In the genomic region with DNA sequence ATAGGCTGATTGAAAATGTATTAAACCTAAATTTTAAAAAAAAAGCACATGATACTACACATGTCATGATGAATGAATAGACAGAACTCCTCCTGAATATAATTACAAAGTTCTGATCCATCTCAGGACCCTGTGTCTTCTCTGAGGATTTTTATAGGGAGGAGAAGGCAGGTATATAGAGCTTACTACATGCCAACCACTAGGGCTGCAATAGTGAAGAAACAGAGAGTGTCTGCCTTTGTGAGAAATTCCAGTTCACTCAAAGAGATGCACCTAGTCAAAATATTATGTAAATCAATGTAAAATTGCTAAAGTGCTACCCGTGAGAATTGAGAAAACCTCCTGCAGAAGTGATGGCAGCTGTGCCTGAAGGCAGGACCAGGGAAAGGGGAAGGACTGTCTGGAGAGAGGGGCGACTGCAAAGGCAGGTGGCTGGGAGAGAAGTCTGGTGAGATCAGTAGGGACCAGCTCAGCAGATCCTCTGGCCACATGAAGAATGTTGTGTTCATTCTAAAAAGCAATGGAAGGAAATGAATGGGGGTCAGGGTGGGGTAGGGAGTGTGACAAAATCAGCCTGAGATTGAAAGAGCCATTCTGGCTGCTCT, we compare ENCODE assay signal across 15 cellular contexts. TPM values are rescaled to one million over a fixed set of nuclear protein-coding genes. Genes with fewer than 3 reads are reported as not detected.
DNase-seq lines count a peak whose midpoint lies in the region; TF ChIP-seq lines count a peak whose summit lies in the region.
"Had no signal": no experiment of that assay in that cellular context is flagged by ENCODE, and none has a peak within 500 bp of the region (broad histone marks: within the 10 kb centered on the region; RNA-seq: fewer than 3 reads in every experiment).

No MANE protein-coding gene starts in this region.

- H3K27ac ChIP-seq in suprapubic skin (peak overlapping the region; percentile 1), esophagus squamous epithelium (peak overlapping the region in 1 of 4 donors; percentile 1)

- TF ChIP-seq POLR2A in suprapubic skin (IDR thresholded peaks at IDR 0.05): no peak
- TF ChIP-seq POLR2A in esophagus squamous epithelium (IDR thresholded peaks at IDR 0.05): no peak

- no peak for TF ChIP-seq EP300 in Ishikawa (IDR thresholded peaks at IDR 0.05; ENCODE audit: borderline replicate concordance)
- TF ChIP-seq EP300 in suprapubic skin (IDR thresholded peaks at IDR 0.05): no peak

- TF ChIP-seq CTCF in suprapubic skin (IDR thresholded peaks at IDR 0.05) (no peak), esophagus squamous epithelium (IDR thresholded peaks at IDR 0.05) (peak in 1 of 6 experiments; percentile 11)

- H3K36me3 ChIP-seq in suprapubic skin: peaks cover 43% of the 10 kb centered on the region
- peaks cover 21 to 51% (median 22%) of the 10 kb centered on the region in 3 donors for H3K36me3 ChIP-seq in esophagus squamous epithelium

- TF ChIP-seq RAD21 in Ishikawa (IDR thresholded peaks at IDR 0.05; ENCODE audit: low read depth): no peak

- no peak overlapping the region for H3K4me3 ChIP-seq in suprapubic skin
- H3K4me3 ChIP-seq in esophagus squamous epithelium: no peak overlapping the region
- H3K4me3 ChIP-seq: skin epidermis had no signal

- peak; percentile 26 for DNase-seq in astrocyte of the hippocampus (ENCODE audit: low read depth, low spot score)
- peak; percentile 13 for DNase-seq in kidney glomerular epithelial cell (lab: John Stamatoyannopoulos, UW)
- no peak for DNase-seq in suprapubic skin (ENCODE audit: low spot score in 2 of 2)
- no peak for DNase-seq in nucleus accumbens (lab: John Stamatoyannopoulos, UW)
- DNase-seq in activated gamma-delta T cell treated with Interleukin-2 at 50 U/mL for 16 hours: no peak
- DNase-seq in esophagus squamous epithelium (lab: John Stamatoyannopoulos, UW): no peak
- DNase-seq in anterior cingulate cortex (lab: John Stamatoyannopoulos, UW): no peak
- DNase-seq: activated CD4-positive, alpha-beta T cell treated with anti-CD3 and anti-CD28 coated beads, Interleukin-2, amount 50 U/mL, for 4 hours; DND-41; KG1; NCI-H524 treated with DMSO at 0.1 percent for 48 hours had no signal

- intact Hi-C loops in esophagus squamous epithelium (cut with DNase I): no loop called here

- H3K27me3 ChIP-seq in suprapubic skin (no peaks in the 10 kb centered on the region), esophagus squamous epithelium (no peaks in the 10 kb centered on the region)

- 60% methylated on average over 2 of the region's 2 CpGs for WGBS in suprapubic skin
- WGBS in esophagus squamous epithelium, 2 donors: 63% methylated on average over 2 of the region's 2 CpGs

- H3K4me1 ChIP-seq in suprapubic skin (peaks cover 11% of the 10 kb centered on the region), esophagus squamous epithelium (peaks cover 0 to 11% (median 0%) of the 10 kb centered on the region in 3 donors)

- H3K9me3 ChIP-seq in suprapubic skin (no peaks in the 10 kb centered on the region), esophagus squamous epithelium (no peaks in the 10 kb centered on the region)

TF ChIP-seq in Ishikawa, 13 proteins besides CTCF, POLR2A, EP300 and RAD21:
- TF ChIP-seq EGR1 (IDR thresholded peaks at IDR 0.05) (no peak), TEAD4 (IDR thresholded peaks at IDR 0.05) (0 out of 2 replicates have a peak, but pooled peaks have one; percentile 20)
TF ChIP-seq in Ishikawa: peak in this region for 1.

RNA-seq across cellular contexts. Expression of gene ABHD4, which starts 15.1 kb away (rescaled TPM):
- total RNA-seq in suprapubic skin: 10 to 100 TPM; 15.3 to 30.4 (median 21.8) TPM
- 10 to 100 TPM; 22.9 to 45.4 (median 30.1) TPM for total RNA-seq in esophagus squamous epithelium

RNA-seq across cellular contexts. Expression of gene DAD1, which starts 24.2 kb away (rescaled TPM):
- 100 to 1,000 TPM; 110 to 212 (median 187) TPM for total RNA-seq in suprapubic skin
- total RNA-seq in esophagus squamous epithelium: 100 to 1,000 TPM; 174 to 280 (median 225) TPM

RNA-seq across cellular contexts. Expression of gene OR6J1, which starts 31.0 kb away (rescaled TPM):
- total RNA-seq in suprapubic skin: not detected
- not detected for total RNA-seq in esophagus squamous epithelium
- total RNA-seq: frontal cortex, liver had no signal

Comparison
In these comparisons a context has a peak if more than half of its experiments do, and no peak if none do; other contexts are left out.
1. DNase-seq: peak in astrocyte of the hippocampus (single experiment) and kidney glomerular epithelial cell (single experiment); none in suprapubic skin (0 of 2), nucleus accumbens (0 of 56), activated gamma-delta T cell treated with Interleukin-2 at 50 U/mL for 16 hours (single experiment), esophagus squamous epithelium (single experiment) and anterior cingulate cortex (0 of 58).